In genomic region chr5:137695651-137696428, GRCh38 we compare ENCODE assay signal across 9 cellular contexts. TPM values are rescaled to one million over a fixed set of nuclear protein-coding genes. Genes with fewer than 3 reads are reported as not detected.
DNase-seq lines count a peak whose midpoint lies in the region; ATAC-seq, FAIRE-seq and TF ChIP-seq lines count a peak whose summit lies in the region.
"Had no signal": no experiment of that assay in that cellular context is flagged by ENCODE, and none has a peak within 500 bp of the region (broad histone marks: within the 10 kb centered on the region; RNA-seq: fewer than 3 reads in every experiment).

No MANE protein-coding gene starts in this region.

- RAD21 ChIA-PET in GM12878 (lab: Charles Lee; ENCODE audit: unreplicated experiment) = interaction anchor here (0.6 kb wide), 1 partner anchor 34 kb away, joined by 3 read pairs; no protein-coding TSS in a partner anchor

- ATAC-seq in GM12878 (no peak), GM21825 (IDR thresholded peaks at IDR 0.05; ENCODE audit: unreplicated experiment) (no peak)

- no peaks in the 10 kb centered on the region for H3K79me2 ChIP-seq in GM12878 (ENCODE audit: control insufficient read depth, insufficient read depth, low read length)
- no peaks in the 10 kb centered on the region for H3K79me2 ChIP-seq in osteoblast (ENCODE audit: insufficient read depth, low read length)

- no peaks in the 10 kb centered on the region for H3K27me3 ChIP-seq in GM12878 (replicated peaks in 1 of 2; ENCODE audit: control insufficient read depth in 2 of 2, insufficient read depth in 2 of 2, low read length in 1 of 2)
- H3K27me3 ChIP-seq in osteoblast (ENCODE audit: insufficient read depth, low read length) = no peaks in the 10 kb centered on the region

- H4K20me1 ChIP-seq in GM12878 (ENCODE audit: control insufficient read depth, insufficient read depth) (no peaks in the 10 kb centered on the region), osteoblast (ENCODE audit: insufficient read depth, low read length) (no peaks in the 10 kb centered on the region)

- no peak overlapping the region for H3K9ac ChIP-seq in GM12878 (ENCODE audit: control insufficient read depth, insufficient read depth, low read length)

- H3K9me3 ChIP-seq in GM12878 (replicated peaks; ENCODE audit: control insufficient read depth, insufficient read depth, low read length) (no peaks in the 10 kb centered on the region), osteoblast (ENCODE audit: low read depth, low read length) (no peaks in the 10 kb centered on the region)

- TF ChIP-seq EP300 in GM12878 (IDR thresholded peaks at IDR 0.05; ENCODE audit: borderline replicate concordance in 1 of 2, control insufficient read depth in 1 of 2, low read depth in 2 of 2, low read length in 2 of 2) = no peak

- in situ Hi-C loops in GM13976 (cut with MboI; ENCODE audit: low sequenced_read_pairs, unreplicated experiment) (no loop called here), GM12878 (cut with MboI) (no loop called here)

- no peak overlapping the region for H2AFZ ChIP-seq in GM12878 (ENCODE audit: control insufficient read depth, low read depth, low read length)
- no peak overlapping the region for H2AFZ ChIP-seq in osteoblast (ENCODE audit: low read length)

- TF ChIP-seq CTCF in GM13976 (IDR thresholded peaks at IDR 0.05; ENCODE audit: borderline replicate concordance, control extremely low read depth, extremely low read depth, insufficient read depth, missing control alignments) (no peak), GM12878 (IDR thresholded peaks at IDR 0.05 in 2 of 3, conservative IDR thresholded peaks at IDR 0.05 in 1 of 3; ENCODE audit: control insufficient read depth in 2 of 3, extremely low read depth in 1 of 3, insufficient read depth in 1 of 3, low read depth in 3 of 3, low read length in 3 of 3) (peak in 2 of 3 experiments; percentile 12 to 15; a peak in 1 of 6 replicates), osteoblast (IDR thresholded peaks at IDR 0.05; ENCODE audit: extremely low read depth, low read depth, low read length) (no peak)

- whole genome bisulfite sequencing in GM12878 (ENCODE audit: insufficient coverage, insufficient replicate concordance, low lambda C conversion rate, missing lambda C conversion rate) = 63% methylated on average over 4 of the region's 4 CpGs

- TF ChIP-seq RAD21 in GM12878 (IDR thresholded peaks at IDR 0.05; ENCODE audit: insufficient read depth, low read depth, low read length) = no peak

- no peak overlapping the region for H3K4me2 ChIP-seq in GM12878 (ENCODE audit: control insufficient read depth, insufficient read depth)
- H3K4me2 ChIP-seq in osteoblast (ENCODE audit: insufficient read depth, low read length) = no peak overlapping the region

- no peak for TF ChIP-seq POLR2A in GM12878 (IDR thresholded peaks at IDR 0.05; ENCODE audit: low read depth, low read length)

- H3K4me3 ChIP-seq in GM12878 (no peak overlapping the region), osteoblast (ENCODE audit: insufficient read depth, low read length) (no peak overlapping the region)

- SMC1A ChIA-PET in GM12878 (lab: Charles Lee; ENCODE audit: uncharacterized antibody, unreplicated experiment) = interaction anchor here (0.8 to 1.1 kb wide), 2 partner anchors 38 to 47 kb away, joined by 4 to 5 read pairs; no protein-coding TSS in a partner anchor

- H3K4me1 ChIP-seq in GM12878 (ENCODE audit: control insufficient read depth, insufficient read depth, low read length) = peaks cover 7% of the 10 kb centered on the region
- peaks cover 20% of the 10 kb centered on the region for H3K4me1 ChIP-seq in osteoblast (ENCODE audit: insufficient read depth, low read length)

- CTCF ChIA-PET in GM12878 (lab: Yijun Ruan, JAX) = interaction anchor here (1.1 to 5.9 kb wide), 3 partner anchors 12 to 47 kb away, joined by 3 to 32 read pairs (median 7); no protein-coding TSS in a partner anchor

- H3K36me3 ChIP-seq in GM12878 (ENCODE audit: control insufficient read depth in 2 of 2, insufficient read depth in 2 of 2, low read length in 1 of 2) = no peaks in the 10 kb centered on the region
- no peaks in the 10 kb centered on the region for H3K36me3 ChIP-seq in osteoblast (ENCODE audit: insufficient read depth, low read length)

- peak; percentile 44 for DNase-seq in GM13976 (ENCODE audit: low spot score)
- DNase-seq in SIG-M5 (lab: John Stamatoyannopoulos, UW) = peak; percentile 17
- DNase-seq in GM12878 (ENCODE audit: low read depth, low spot score) = no peak
- peak; percentile 58 for DNase-seq in osteoblast (ENCODE audit: insufficient read length, low spot score, missing footprints)
- DNase-seq in caudate nucleus (lab: John Stamatoyannopoulos, UW) = no peak
- no peak for DNase-seq in SW480 (ENCODE audit: low spot score)
- DNase-seq in NCI-H1048 (lab: John Stamatoyannopoulos, UW) = no peak

- no TSS peak for BruUV-seq in GM12878 (replicated peaks; lab: Mats Ljungman, UMichigan)

- peak overlapping the region; percentile 21; the same call in 1 of the 2 replicates for H3K27ac ChIP-seq in GM12878 (ENCODE audit: control insufficient read depth, insufficient read depth)
- no peak overlapping the region for H3K27ac ChIP-seq in osteoblast (ENCODE audit: low read depth, low read length)
- no peak overlapping the region for H3K27ac ChIP-seq in caudate nucleus (ENCODE audit: low read depth, low read length)

- FAIRE-seq in GM12878 (lab: Jason Lieb, UNC) = no peak
- FAIRE-seq: colon had no signal

- intact Hi-C loops in GM12878 (cut with micrococcal nuclease; ENCODE audit: unreplicated experiment) = no loop called here

- POLR2A ChIA-PET in GM12878 (lab: Charles Lee) = no interaction called here

TF ChIP-seq in GM12878, 131 proteins besides CTCF, POLR2A, EP300 and RAD21:
- TF ChIP-seq HSF1 (IDR thresholded peaks at IDR 0.05; ENCODE audit: low read depth, low read length) = no peak
- TF ChIP-seq SPI1 (IDR thresholded peaks at IDR 0.05; ENCODE audit: borderline replicate concordance, insufficient read depth, low read depth, low read length) = peak; percentile 68

RNA-seq across cellular contexts. Expression of gene KLHL3, which starts 40.0 kb away (rescaled TPM):
- 49.4 and 54.9 TPM in 2 replicates for total RNA-seq in GM12878 (2013; cell fraction: nucleolus; rRNA removed)
- total RNA-seq in GM12878 (2014; rRNA removed) = 5.3 and 6.3 TPM in 2 replicates
- total RNA-seq in GM12878 (2014; rRNA removed; fragmentation: Illumina TruSeq; extraction: Trizol) = 5.8 and 7.0 TPM in 2 replicates
- total RNA-seq in GM12878 (2021) = 11.7 and 14.2 TPM in 2 replicates
- polyA plus RNA-seq in GM12878 (2011; ENCODE audit: low read depth) = 6.9 TPM
- polyA plus RNA-seq in GM12878 (2011; rRNA removed) = 9.9 and 10.6 TPM in 2 replicates
- 6.1 and 7.2 TPM in 2 replicates for polyA plus RNA-seq in GM12878 (2011; cell fraction: cytosol; rRNA removed)
- 20.7 and 23.2 TPM in 2 replicates for polyA plus RNA-seq in GM12878 (2011; cell fraction: nucleus; rRNA removed)
- 6.8 and 7.9 TPM in 2 replicates for polyA plus RNA-seq in GM12878 (2012)
- 6.8 and 6.9 TPM in 2 replicates for polyA plus RNA-seq in GM12878 (2014; fragmentation: Illumina TruSeq; extraction: Trizol)
- 1 to 10 TPM; 1.7 to 2.3 TPM for polyA plus RNA-seq in GM12878 (2014; fragmentation: Nextera tagmentation; extraction: Ambion mirVana)
- polyA plus RNA-seq in GM12878 (2014; rRNA removed) = 7.1 and 10.1 TPM in 2 replicates
- polyA plus RNA-seq in GM12878 (2016; fragmentation: Nextera tagmentation; extraction: Ambion mirVana) = 1 to 10 TPM; 4.9 to 5.4 TPM
- 31.1 and 41.2 TPM in 2 replicates for polyA minus RNA-seq in GM12878 (2011; rRNA and poly(A)+ RNA removed)
- polyA minus RNA-seq in GM12878 (2011; cell fraction: cytosol; rRNA and poly(A)+ RNA removed) = 5.2 and 6.0 TPM in 2 replicates
- 17.9 and 24.6 TPM in 2 replicates for polyA minus RNA-seq in GM12878 (2011; cell fraction: nucleus; rRNA and poly(A)+ RNA removed)
- total RNA-seq in osteoblast = 6.2 and 7.1 TPM in 2 replicates

RNA-seq across cellular contexts. Expression of gene HNRNPA0, which starts 58.3 kb away (rescaled TPM):
- total RNA-seq in GM12878 (2013; cell fraction: nucleolus; rRNA removed) = 20.8 and 23.0 TPM in 2 replicates
- 7.9 and 10.7 TPM in 2 replicates for total RNA-seq in GM12878 (2014; rRNA removed)
- total RNA-seq in GM12878 (2014; rRNA removed; fragmentation: Illumina TruSeq; extraction: Trizol) = 12.9 and 14.3 TPM in 2 replicates
- total RNA-seq in GM12878 (2021) = 44.4 and 45.0 TPM in 2 replicates
- 7.0 TPM for polyA plus RNA-seq in GM12878 (2011; ENCODE audit: low read depth)
- polyA plus RNA-seq in GM12878 (2011; rRNA removed) = 15.5 and 18.4 TPM in 2 replicates
- polyA plus RNA-seq in GM12878 (2011; cell fraction: cytosol; rRNA removed) = 13.6 and 23.7 TPM in 2 replicates
- 6.8 and 13.6 TPM in 2 replicates for polyA plus RNA-seq in GM12878 (2011; cell fraction: nucleus; rRNA removed)
- 23.4 and 29.1 TPM in 2 replicates for polyA plus RNA-seq in GM12878 (2012)
- polyA plus RNA-seq in GM12878 (2014; fragmentation: Illumina TruSeq; extraction: Trizol) = 23.4 and 26.1 TPM in 2 replicates
- 1 to 10 TPM; 7.3 to 8.2 TPM for polyA plus RNA-seq in GM12878 (2014; fragmentation: Nextera tagmentation; extraction: Ambion mirVana)
- polyA plus RNA-seq in GM12878 (2014; rRNA removed) = 37.8 and 48.1 TPM in 2 replicates
- polyA plus RNA-seq in GM12878 (2016; fragmentation: Nextera tagmentation; extraction: Ambion mirVana) = 1 to 10 TPM; 6.3 to 9.4 TPM
- polyA minus RNA-seq in GM12878 (2011; rRNA and poly(A)+ RNA removed) = 7.8 and 11.1 TPM in 2 replicates
- polyA minus RNA-seq in GM12878 (2011; cell fraction: cytosol; rRNA and poly(A)+ RNA removed) = 7.7 and 8.0 TPM in 2 replicates
- polyA minus RNA-seq in GM12878 (2011; cell fraction: nucleus; rRNA and poly(A)+ RNA removed) = 7.1 and 12.8 TPM in 2 replicates
- total RNA-seq in osteoblast = 24.2 TPM in 2 replicates

Comparison
In these comparisons a context has a peak if more than half of its experiments do, and no peak if none do; other contexts are left out.
1. DNase-seq: peak in GM13976 (single experiment), SIG-M5 (single experiment) and osteoblast (single experiment); none in GM12878 (single experiment), caudate nucleus (0 of 61), SW480 (single experiment) and NCI-H1048 (single experiment).
2. CTCF ChIP-seq: peak in GM12878 (2 of 3); none in GM13976 (single experiment) and osteoblast (single experiment).